ENCODE assay signal across 1 cellular context in the genomic region with DNA sequence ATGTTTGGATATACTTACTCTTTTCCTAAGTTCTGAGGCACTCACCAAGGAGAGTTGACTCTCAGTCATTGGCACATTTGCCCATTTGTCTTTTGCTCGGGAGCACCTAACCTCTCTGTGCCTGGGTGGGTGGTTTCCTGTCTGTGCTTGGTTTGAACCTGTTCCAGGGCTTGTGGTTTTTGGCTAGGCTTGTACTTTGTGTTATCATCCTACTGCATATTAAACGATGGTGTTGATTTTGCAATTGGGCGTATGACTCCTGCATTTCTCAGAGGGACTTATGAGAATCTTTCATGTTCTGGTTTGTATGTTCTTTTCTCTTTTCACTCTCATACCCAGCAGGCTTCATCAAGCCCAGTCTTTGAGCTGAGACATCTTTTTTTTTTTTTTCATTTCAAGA.
TF ChIP-seq lines count a peak whose summit lies in the region.

No MANE protein-coding gene starts in this region.

TF ChIP-seq in HepG2, 621 proteins besides CTCF, POLR2A, EP300 and RAD21 (continued from another document):
- TF ChIP-seq, protein P1, sequence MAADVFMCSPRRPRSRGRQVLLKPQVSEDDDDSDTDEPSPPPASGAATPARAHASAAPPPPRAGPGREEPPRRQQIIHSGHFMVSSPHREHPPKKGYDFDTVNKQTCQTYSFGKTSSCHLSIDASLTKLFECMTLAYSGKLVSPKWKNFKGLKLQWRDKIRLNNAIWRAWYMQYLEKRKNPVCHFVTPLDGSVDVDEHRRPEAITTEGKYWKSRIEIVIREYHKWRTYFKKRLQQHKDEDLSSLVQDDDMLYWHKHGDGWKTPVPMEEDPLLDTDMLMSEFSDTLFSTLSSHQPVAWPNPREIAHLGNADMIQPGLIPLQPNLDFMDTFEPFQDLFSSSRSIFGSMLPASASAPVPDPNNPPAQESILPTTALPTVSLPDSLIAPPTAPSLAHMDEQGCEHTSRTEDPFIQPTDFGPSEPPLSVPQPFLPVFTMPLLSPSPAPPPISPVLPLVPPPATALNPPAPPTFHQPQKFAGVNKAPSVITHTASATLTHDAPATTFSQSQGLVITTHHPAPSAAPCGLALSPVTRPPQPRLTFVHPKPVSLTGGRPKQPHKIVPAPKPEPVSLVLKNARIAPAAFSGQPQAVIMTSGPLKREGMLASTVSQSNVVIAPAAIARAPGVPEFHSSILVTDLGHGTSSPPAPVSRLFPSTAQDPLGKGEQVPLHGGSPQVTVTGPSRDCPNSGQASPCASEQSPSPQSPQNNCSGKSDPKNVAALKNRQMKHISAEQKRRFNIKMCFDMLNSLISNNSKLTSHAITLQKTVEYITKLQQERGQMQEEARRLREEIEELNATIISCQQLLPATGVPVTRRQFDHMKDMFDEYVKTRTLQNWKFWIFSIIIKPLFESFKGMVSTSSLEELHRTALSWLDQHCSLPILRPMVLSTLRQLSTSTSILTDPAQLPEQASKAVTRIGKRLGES (CRISPR knock-in tag; IDR thresholded peaks at IDR 0.05; ENCODE audit: borderline replicate concordance) = no peak
- TF ChIP-seq CBFB (CRISPR knock-in tag; IDR thresholded peaks at IDR 0.05) = no peak
